In genomic region chr4:145195167-145195952, GRCh38 we compare ENCODE assay signal across 9 cellular contexts. TPM values are rescaled to one million over a fixed set of nuclear protein-coding genes. Genes with fewer than 3 reads are reported as not detected.
DNase-seq lines count a peak whose midpoint lies in the region; ATAC-seq and TF ChIP-seq lines count a peak whose summit lies in the region.
"Had no signal": no experiment of that assay in that cellular context is flagged by ENCODE, and none has a peak within 500 bp of the region (broad histone marks: within the 10 kb centered on the region; RNA-seq: fewer than 3 reads in every experiment).

No MANE protein-coding gene starts in this region.

- H3K27me3 Mint-ChIP-seq in activated B cell treated with CpG ODN at 0.5 μM for 24 hours = no peaks in the 10 kb centered on the region

- peak; percentile 86 for ATAC-seq in GM18498 (IDR thresholded peaks at IDR 0.05; ENCODE audit: unreplicated experiment)
- ATAC-seq in GM21529 (IDR thresholded peaks at IDR 0.05; ENCODE audit: unreplicated experiment) = peak; percentile 88
- ATAC-seq in HG03378 (IDR thresholded peaks at IDR 0.05; ENCODE audit: unreplicated experiment) = peak; percentile 96
- peak; percentile 83 for ATAC-seq in activated B cell treated with CpG ODN at 0.5 μM for 24 hours (ENCODE audit: low read depth)

- no peak overlapping the region for H3K4me3 Mint-ChIP-seq in activated B cell treated with CpG ODN at 0.5 μM for 24 hours
- H3K4me3 Mint-ChIP-seq: CD4-positive, CD25-positive, alpha-beta regulatory T cell had no signal

- H3K27ac Mint-ChIP-seq in activated B cell treated with CpG ODN at 0.5 μM for 24 hours = no peak overlapping the region
- H3K27ac Mint-ChIP-seq: CD4-positive, CD25-positive, alpha-beta regulatory T cell had no signal

- peaks cover 13% of the 10 kb centered on the region for H3K4me1 Mint-ChIP-seq in activated B cell treated with CpG ODN at 0.5 μM for 24 hours
- H3K4me1 Mint-ChIP-seq: CD4-positive, CD25-positive, alpha-beta regulatory T cell had no signal

- no peak for DNase-seq in activated B cell treated with CpG ODN at 0.5 μM for 24 hours
- DNase-seq in DMS153 (lab: John Stamatoyannopoulos, UW) = no peak
- no peak for DNase-seq in activated effector memory CD4-positive, alpha-beta T cell treated with anti-CD3 and anti-CD28 coated beads, Interleukin-2, amount 50 U/mL, for 16 hours
- no peak for DNase-seq in hypothalamus (lab: John Stamatoyannopoulos, UW)
- no peak for DNase-seq in dermis blood vessel endothelial cell
- DNase-seq: CD4-positive, CD25-positive, alpha-beta regulatory T cell had no signal

- POLR2A ChIA-PET in activated B cell treated with CpG ODN at 0.5 μM for 24 hours (lab: Charles Lee) = interaction anchor here (0.7 to 0.8 kb wide), 2 partner anchors 15 to 96 kb away, joined by 3 to 5 read pairs; partner anchors contain the start of gene OTUD4

- CTCF ChIA-PET in activated B cell treated with CpG ODN at 0.5 μM for 24 hours (lab: Charles Lee) = no interaction called here

- H3K36me3 Mint-ChIP-seq in activated B cell treated with CpG ODN at 0.5 μM for 24 hours (ENCODE audit: low read depth) = no peaks in the 10 kb centered on the region
- H3K36me3 Mint-ChIP-seq: CD4-positive, CD25-positive, alpha-beta regulatory T cell had no signal

- no peak for TF ChIP-seq CTCF in activated B cell treated with CpG ODN at 0.5 μM for 24 hours (IDR thresholded peaks at IDR 0.05)

- H3K9me3 Mint-ChIP-seq in activated B cell treated with CpG ODN at 0.5 μM for 24 hours = no peaks in the 10 kb centered on the region

- intact Hi-C loops in activated B cell treated with CpG ODN at 0.5 μM for 24 hours (cut with micrococcal nuclease) = loop anchor here (1.0 kb wide), 2 partner anchors 9 to 15 kb away; partner anchors contain the start of gene OTUD4

RNA-seq across cellular contexts. Expression of gene OTUD4, which starts 15.0 kb away (rescaled TPM):
- total RNA-seq in activated B cell treated with CpG ODN at 0.5 μM for 24 hours (45.2 and 47.3 TPM in 2 replicates), dermis blood vessel endothelial cell (29.5 and 35.9 TPM in 2 replicates)
